ENCODE assay signal across 1 cellular context in the genomic region with DNA sequence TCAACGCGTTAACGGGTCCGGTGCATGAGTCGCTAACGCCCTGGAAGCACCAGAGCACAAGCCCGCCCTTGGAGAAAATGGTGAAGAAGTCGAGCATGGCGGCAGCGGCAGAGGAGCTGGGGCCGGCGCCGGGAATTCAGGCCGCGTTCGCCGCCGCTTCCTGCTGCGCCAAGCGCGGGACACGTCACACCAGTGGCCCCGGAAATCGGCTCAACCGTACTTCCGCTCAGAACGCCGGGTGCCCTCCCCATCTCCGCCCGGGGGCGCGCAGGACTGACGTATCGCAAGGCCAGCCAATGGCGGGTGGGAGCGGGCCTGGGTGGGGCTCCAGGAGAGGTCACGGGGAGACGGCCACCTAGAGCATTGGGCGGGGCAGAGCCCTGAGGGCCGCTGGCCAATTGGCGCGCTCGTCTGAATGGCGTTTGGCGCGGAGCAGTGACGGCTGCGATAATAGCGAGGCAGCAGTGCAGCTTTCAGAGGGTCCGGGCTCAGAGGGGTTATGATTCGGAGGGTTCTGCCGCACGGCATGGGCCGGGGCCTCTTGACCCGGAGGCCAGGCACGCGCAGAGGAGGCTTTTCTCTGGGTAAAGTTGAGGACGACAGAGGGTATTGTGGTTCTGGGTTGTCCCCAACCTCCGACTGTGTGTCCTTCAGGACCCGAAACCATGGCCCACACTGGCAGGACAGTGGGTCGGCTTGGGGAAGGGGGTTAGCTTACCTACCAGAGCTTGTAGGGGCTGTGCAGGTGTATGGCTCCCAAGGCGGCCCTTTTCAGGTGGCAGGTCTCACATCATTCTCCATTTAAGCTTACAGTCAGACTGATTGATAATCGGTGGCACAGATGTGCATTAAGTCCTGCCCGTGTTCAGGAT.
A peak's percentile ranks its signal among the peaks of the same experiment; 100 is the strongest.
TF ChIP-seq lines count a peak whose summit lies in the region.

A gene (plus strand): TSS at position 447 of the 872 bp plus-strand sequence. CDS start 53 bp downstream, at position 500.
A gene with protein sequence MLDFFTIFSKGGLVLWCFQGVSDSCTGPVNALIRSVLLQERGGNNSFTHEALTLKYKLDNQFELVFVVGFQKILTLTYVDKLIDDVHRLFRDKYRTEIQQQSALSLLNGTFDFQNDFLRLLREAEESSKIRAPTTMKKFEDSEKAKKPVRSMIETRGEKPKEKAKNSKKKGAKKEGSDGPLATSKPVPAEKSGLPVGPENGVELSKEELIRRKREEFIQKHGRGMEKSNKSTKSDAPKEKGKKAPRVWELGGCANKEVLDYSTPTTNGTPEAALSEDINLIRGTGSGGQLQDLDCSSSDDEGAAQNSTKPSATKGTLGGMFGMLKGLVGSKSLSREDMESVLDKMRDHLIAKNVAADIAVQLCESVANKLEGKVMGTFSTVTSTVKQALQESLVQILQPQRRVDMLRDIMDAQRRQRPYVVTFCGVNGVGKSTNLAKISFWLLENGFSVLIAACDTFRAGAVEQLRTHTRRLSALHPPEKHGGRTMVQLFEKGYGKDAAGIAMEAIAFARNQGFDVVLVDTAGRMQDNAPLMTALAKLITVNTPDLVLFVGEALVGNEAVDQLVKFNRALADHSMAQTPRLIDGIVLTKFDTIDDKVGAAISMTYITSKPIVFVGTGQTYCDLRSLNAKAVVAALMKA (minus strand): TSS at position 188 of the 872 bp plus-strand sequence. CDS start 91 bp downstream, at position 97.

TF ChIP-seq in HepG2, 621 proteins besides CTCF, POLR2A, EP300 and RAD21 (continued from another document and continues in another):
- TF ChIP-seq ZNF546 (CRISPR knock-in tag; conservative IDR thresholded peaks at IDR 0.05) = no peak
- TF ChIP-seq JUND (CRISPR knock-in tag; IDR thresholded peaks at IDR 0.05) = 0 out of 2 replicates have a peak, but pooled peaks have one; percentile 6
- no peak for TF ChIP-seq GTF2F1 (IDR thresholded peaks at IDR 0.05; ENCODE audit: low read length)
- TF ChIP-seq, protein P1, sequence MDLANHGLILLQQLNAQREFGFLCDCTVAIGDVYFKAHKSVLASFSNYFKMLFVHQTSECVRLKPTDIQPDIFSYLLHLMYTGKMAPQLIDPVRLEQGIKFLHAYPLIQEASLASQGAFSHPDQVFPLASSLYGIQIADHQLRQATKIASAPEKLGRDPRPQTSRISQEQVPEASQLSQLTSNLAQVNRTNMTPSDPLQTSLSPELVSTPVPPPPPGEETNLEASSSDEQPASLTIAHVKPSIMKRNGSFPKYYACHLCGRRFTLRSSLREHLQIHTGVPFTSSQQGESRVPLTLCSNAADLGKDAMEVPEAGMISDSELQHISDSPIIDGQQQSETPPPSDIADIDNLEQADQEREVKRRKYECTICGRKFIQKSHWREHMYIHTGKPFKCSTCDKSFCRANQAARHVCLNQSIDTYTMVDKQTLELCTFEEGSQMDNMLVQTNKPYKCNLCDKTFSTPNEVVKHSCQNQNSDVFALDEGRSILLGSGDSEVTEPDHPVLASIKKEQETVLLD (CRISPR knock-in tag; IDR thresholded peaks at IDR 0.05; ENCODE audit: low read depth) = peak; percentile 45; the same call in 1 of the 2 replicates
- TF ChIP-seq, protein P2, sequence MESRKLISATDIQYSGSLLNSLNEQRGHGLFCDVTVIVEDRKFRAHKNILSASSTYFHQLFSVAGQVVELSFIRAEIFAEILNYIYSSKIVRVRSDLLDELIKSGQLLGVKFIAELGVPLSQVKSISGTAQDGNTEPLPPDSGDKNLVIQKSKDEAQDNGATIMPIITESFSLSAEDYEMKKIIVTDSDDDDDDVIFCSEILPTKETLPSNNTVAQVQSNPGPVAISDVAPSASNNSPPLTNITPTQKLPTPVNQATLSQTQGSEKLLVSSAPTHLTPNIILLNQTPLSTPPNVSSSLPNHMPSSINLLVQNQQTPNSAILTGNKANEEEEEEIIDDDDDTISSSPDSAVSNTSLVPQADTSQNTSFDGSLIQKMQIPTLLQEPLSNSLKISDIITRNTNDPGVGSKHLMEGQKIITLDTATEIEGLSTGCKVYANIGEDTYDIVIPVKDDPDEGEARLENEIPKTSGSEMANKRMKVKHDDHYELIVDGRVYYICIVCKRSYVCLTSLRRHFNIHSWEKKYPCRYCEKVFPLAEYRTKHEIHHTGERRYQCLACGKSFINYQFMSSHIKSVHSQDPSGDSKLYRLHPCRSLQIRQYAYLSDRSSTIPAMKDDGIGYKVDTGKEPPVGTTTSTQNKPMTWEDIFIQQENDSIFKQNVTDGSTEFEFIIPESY (CRISPR knock-in tag; IDR thresholded peaks at IDR 0.05) = no peak
- no peak for TF ChIP-seq ZNF468 (CRISPR knock-in tag; IDR thresholded peaks at IDR 0.05)
- TF ChIP-seq ZNF317 (CRISPR knock-in tag; IDR thresholded peaks at IDR 0.05) = peak; percentile 39; the same call in 1 of the 2 replicates
- TF ChIP-seq ZNF790 (CRISPR knock-in tag; IDR thresholded peaks at IDR 0.05; ENCODE audit: borderline replicate concordance) = no peak
- TF ChIP-seq ZNF556 (CRISPR knock-in tag; IDR thresholded peaks at IDR 0.05; ENCODE audit: borderline replicate concordance) = peak; percentile 95
- no peak for TF ChIP-seq ZFAT (CRISPR knock-in tag; conservative IDR thresholded peaks at IDR 0.05)
- TF ChIP-seq, protein P3, sequence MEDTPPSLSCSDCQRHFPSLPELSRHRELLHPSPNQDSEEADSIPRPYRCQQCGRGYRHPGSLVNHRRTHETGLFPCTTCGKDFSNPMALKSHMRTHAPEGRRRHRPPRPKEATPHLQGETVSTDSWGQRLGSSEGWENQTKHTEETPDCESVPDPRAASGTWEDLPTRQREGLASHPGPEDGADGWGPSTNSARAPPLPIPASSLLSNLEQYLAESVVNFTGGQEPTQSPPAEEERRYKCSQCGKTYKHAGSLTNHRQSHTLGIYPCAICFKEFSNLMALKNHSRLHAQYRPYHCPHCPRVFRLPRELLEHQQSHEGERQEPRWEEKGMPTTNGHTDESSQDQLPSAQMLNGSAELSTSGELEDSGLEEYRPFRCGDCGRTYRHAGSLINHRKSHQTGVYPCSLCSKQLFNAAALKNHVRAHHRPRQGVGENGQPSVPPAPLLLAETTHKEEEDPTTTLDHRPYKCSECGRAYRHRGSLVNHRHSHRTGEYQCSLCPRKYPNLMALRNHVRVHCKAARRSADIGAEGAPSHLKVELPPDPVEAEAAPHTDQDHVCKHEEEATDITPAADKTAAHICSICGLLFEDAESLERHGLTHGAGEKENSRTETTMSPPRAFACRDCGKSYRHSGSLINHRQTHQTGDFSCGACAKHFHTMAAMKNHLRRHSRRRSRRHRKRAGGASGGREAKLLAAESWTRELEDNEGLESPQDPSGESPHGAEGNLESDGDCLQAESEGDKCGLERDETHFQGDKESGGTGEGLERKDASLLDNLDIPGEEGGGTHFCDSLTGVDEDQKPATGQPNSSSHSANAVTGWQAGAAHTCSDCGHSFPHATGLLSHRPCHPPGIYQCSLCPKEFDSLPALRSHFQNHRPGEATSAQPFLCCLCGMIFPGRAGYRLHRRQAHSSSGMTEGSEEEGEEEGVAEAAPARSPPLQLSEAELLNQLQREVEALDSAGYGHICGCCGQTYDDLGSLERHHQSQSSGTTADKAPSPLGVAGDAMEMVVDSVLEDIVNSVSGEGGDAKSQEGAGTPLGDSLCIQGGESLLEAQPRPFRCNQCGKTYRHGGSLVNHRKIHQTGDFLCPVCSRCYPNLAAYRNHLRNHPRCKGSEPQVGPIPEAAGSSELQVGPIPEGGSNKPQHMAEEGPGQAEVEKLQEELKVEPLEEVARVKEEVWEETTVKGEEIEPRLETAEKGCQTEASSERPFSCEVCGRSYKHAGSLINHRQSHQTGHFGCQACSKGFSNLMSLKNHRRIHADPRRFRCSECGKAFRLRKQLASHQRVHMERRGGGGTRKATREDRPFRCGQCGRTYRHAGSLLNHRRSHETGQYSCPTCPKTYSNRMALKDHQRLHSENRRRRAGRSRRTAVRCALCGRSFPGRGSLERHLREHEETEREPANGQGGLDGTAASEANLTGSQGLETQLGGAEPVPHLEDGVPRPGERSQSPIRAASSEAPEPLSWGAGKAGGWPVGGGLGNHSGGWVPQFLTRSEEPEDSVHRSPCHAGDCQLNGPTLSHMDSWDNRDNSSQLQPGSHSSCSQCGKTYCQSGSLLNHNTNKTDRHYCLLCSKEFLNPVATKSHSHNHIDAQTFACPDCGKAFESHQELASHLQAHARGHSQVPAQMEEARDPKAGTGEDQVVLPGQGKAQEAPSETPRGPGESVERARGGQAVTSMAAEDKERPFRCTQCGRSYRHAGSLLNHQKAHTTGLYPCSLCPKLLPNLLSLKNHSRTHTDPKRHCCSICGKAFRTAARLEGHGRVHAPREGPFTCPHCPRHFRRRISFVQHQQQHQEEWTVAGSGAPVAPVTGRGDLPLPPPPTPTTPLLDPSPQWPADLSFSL (CRISPR knock-in tag; IDR thresholded peaks at IDR 0.05) = peak; percentile 55; the same call in 1 of the 2 replicates
- no peak for TF ChIP-seq ZFP62 (CRISPR knock-in tag; IDR thresholded peaks at IDR 0.05)
- TF ChIP-seq RAD51 (IDR thresholded peaks at IDR 0.05; ENCODE audit: borderline replicate concordance) = peak; percentile 62
- TF ChIP-seq, protein P4, sequence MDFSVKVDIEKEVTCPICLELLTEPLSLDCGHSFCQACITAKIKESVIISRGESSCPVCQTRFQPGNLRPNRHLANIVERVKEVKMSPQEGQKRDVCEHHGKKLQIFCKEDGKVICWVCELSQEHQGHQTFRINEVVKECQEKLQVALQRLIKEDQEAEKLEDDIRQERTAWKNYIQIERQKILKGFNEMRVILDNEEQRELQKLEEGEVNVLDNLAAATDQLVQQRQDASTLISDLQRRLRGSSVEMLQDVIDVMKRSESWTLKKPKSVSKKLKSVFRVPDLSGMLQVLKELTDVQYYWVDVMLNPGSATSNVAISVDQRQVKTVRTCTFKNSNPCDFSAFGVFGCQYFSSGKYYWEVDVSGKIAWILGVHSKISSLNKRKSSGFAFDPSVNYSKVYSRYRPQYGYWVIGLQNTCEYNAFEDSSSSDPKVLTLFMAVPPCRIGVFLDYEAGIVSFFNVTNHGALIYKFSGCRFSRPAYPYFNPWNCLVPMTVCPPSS (IDR thresholded peaks at IDR 0.05) = no peak
- TF ChIP-seq YEATS4 (CRISPR knock-in tag; IDR thresholded peaks at IDR 0.05; ENCODE audit: borderline replicate concordance) = peak; percentile 98
- TF ChIP-seq ZNF891 (CRISPR knock-in tag; IDR thresholded peaks at IDR 0.05) = peak; percentile 50; the same call in 1 of the 2 replicates
- TF ChIP-seq HES4 (CRISPR knock-in tag; IDR thresholded peaks at IDR 0.05; ENCODE audit: borderline replicate concordance) = no peak
- no peak for TF ChIP-seq ATF7 (IDR thresholded peaks at IDR 0.05)
- 0 out of 2 replicates have a peak, but pooled peaks have one; percentile 49 for TF ChIP-seq ATF7 (CRISPR knock-in tag; IDR thresholded peaks at IDR 0.05)
- TF ChIP-seq, protein P5, sequence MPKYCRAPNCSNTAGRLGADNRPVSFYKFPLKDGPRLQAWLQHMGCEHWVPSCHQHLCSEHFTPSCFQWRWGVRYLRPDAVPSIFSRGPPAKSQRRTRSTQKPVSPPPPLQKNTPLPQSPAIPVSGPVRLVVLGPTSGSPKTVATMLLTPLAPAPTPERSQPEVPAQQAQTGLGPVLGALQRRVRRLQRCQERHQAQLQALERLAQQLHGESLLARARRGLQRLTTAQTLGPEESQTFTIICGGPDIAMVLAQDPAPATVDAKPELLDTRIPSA (CRISPR knock-in tag; IDR thresholded peaks at IDR 0.05; ENCODE audit: borderline replicate concordance) = no peak
- TF ChIP-seq ZFP41 (CRISPR knock-in tag; IDR thresholded peaks at IDR 0.05; ENCODE audit: borderline replicate concordance) = no peak
- TF ChIP-seq, protein P6, sequence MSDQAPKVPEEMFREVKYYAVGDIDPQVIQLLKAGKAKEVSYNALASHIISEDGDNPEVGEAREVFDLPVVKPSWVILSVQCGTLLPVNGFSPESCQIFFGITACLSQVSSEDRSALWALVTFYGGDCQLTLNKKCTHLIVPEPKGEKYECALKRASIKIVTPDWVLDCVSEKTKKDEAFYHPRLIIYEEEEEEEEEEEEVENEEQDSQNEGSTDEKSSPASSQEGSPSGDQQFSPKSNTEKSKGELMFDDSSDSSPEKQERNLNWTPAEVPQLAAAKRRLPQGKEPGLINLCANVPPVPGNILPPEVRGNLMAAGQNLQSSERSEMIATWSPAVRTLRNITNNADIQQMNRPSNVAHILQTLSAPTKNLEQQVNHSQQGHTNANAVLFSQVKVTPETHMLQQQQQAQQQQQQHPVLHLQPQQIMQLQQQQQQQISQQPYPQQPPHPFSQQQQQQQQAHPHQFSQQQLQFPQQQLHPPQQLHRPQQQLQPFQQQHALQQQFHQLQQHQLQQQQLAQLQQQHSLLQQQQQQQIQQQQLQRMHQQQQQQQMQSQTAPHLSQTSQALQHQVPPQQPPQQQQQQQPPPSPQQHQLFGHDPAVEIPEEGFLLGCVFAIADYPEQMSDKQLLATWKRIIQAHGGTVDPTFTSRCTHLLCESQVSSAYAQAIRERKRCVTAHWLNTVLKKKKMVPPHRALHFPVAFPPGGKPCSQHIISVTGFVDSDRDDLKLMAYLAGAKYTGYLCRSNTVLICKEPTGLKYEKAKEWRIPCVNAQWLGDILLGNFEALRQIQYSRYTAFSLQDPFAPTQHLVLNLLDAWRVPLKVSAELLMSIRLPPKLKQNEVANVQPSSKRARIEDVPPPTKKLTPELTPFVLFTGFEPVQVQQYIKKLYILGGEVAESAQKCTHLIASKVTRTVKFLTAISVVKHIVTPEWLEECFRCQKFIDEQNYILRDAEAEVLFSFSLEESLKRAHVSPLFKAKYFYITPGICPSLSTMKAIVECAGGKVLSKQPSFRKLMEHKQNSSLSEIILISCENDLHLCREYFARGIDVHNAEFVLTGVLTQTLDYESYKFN (CRISPR knock-in tag; conservative IDR thresholded peaks at IDR 0.05) = peak; percentile 52
- no peak for TF ChIP-seq ZNF570 (CRISPR knock-in tag; IDR thresholded peaks at IDR 0.05; ENCODE audit: borderline replicate concordance)
- no peak for TF ChIP-seq ZNF326 (CRISPR knock-in tag; IDR thresholded peaks at IDR 0.05; ENCODE audit: borderline replicate concordance)
- TF ChIP-seq, protein P7, sequence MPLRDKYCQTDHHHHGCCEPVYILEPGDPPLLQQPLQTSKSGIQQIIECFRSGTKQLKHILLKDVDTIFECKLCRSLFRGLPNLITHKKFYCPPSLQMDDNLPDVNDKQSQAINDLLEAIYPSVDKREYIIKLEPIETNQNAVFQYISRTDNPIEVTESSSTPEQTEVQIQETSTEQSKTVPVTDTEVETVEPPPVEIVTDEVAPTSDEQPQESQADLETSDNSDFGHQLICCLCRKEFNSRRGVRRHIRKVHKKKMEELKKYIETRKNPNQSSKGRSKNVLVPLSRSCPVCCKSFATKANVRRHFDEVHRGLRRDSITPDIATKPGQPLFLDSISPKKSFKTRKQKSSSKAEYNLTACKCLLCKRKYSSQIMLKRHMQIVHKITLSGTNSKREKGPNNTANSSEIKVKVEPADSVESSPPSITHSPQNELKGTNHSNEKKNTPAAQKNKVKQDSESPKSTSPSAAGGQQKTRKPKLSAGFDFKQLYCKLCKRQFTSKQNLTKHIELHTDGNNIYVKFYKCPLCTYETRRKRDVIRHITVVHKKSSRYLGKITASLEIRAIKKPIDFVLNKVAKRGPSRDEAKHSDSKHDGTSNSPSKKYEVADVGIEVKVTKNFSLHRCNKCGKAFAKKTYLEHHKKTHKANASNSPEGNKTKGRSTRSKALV (CRISPR knock-in tag; IDR thresholded peaks at IDR 0.05) = no peak; the same call in 1 of the 2 replicates
- no peak for TF ChIP-seq ZNF30 (CRISPR knock-in tag; IDR thresholded peaks at IDR 0.05)
- peak; percentile 89 for TF ChIP-seq YY1 (IDR thresholded peaks at IDR 0.05; ENCODE audit: insufficient read depth, insufficient replicate concordance, low read depth, low read length)
- TF ChIP-seq ZNF3 (CRISPR knock-in tag; IDR thresholded peaks at IDR 0.05) = no peak
- no peak for TF ChIP-seq ZNF780A (CRISPR knock-in tag; IDR thresholded peaks at IDR 0.05)
- no peak for TF ChIP-seq KLF9 (CRISPR knock-in tag; IDR thresholded peaks at IDR 0.05; ENCODE audit: low read depth)
- TF ChIP-seq, protein P8, sequence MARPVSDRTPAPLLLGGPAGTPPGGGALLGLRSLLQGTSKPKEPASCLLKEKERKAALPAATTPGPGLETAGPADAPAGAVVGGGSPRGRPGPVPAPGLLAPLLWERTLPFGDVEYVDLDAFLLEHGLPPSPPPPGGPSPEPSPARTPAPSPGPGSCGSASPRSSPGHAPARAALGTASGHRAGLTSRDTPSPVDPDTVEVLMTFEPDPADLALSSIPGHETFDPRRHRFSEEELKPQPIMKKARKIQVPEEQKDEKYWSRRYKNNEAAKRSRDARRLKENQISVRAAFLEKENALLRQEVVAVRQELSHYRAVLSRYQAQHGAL (CRISPR knock-in tag; IDR thresholded peaks at IDR 0.05; ENCODE audit: not compliant biosample characterization) = no peak
- TF ChIP-seq JUNB (CRISPR knock-in tag; IDR thresholded peaks at IDR 0.05; ENCODE audit: borderline replicate concordance) = no peak
